In the genomic region with DNA sequence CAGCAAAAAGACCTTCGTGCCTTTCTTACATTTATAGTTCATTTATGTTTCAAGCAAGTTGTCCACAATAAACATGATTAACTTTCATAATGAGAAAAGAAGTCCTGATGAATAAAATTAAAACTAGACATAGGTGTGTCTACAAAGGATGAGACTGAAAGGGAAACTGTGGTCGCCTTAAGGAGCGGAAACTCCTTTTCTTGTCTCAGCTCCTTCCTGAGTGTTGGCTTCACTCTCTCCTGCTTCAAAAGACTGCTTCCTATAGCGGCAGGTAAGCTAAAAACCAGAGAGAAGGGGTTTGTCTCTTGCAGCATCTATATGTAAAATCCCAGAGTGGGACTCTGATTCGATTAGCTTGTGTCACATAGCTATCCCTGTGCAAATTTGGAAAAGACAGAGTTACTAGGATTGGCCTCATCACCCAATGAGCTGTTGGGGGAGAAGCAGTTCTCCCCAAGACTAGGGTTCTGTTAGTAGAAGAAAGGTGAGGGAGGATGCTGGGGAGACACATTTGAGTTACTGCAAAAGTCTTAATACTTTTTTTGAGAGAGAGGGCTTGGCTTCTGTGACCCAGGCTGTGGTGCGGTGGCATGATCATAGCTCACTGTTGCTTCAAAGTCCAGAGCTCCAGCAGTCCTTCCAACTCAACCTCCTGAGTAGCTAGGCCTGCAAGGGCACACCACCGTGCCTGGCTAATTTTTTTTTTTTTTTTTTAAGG, we compare ENCODE assay signal across 21 cellular contexts. TPM values are rescaled to one million over a fixed set of nuclear protein-coding genes. Genes with fewer than 3 reads are reported as not detected.
DNase-seq lines count a peak whose midpoint lies in the region; ATAC-seq and TF ChIP-seq lines count a peak whose summit lies in the region.
"Had no signal": no experiment of that assay in that cellular context is flagged by ENCODE, and none has a peak within 500 bp of the region (broad histone marks: within the 10 kb centered on the region; RNA-seq: fewer than 3 reads in every experiment).

No MANE protein-coding gene starts in this region.

- no peaks in the 10 kb centered on the region for H3K36me3 Mint-ChIP-seq in activated CD8-positive, alpha-beta memory T cell treated with anti-CD3 and anti-CD28 coated beads, Interleukin-2, amount 10 ng/mL, durations not matched to agents 7 days and 5 days
- no peaks in the 10 kb centered on the region for H3K36me3 Mint-ChIP-seq in T-cell
- no peaks in the 10 kb centered on the region for H3K36me3 Mint-ChIP-seq in activated naive CD8-positive, alpha-beta T cell treated with anti-CD3 and anti-CD28 coated beads, Interleukin-2, amount 50 U/mL, for 24 hours (ENCODE audit: low read depth)

- H3K9ac ChIP-seq in BLaER1 treated with 17β-estradiol and CSF1 and Interleukin-3, amounts not matched to agents 10 nM and 100 nM: peak overlapping the region in 2 of 11 experiments; percentile 22 to 46; a peak in 2 of 22 replicates
- H3K9ac ChIP-seq in smooth muscle cell (ENCODE audit: low read depth): no peak overlapping the region

- intact Hi-C loops in body of pancreas (cut with DNase I): no loop called here

- CTCF ChIA-PET in activated CD8-positive, alpha-beta memory T cell treated with anti-CD3 and anti-CD28 coated beads, Interleukin-2, amount 10 ng/mL, durations not matched to agents 7 days and 5 days (lab: Charles Lee): interaction anchor here (0.7 kb wide), 1 partner anchor 239 kb away, joined by 3 read pairs; no protein-coding TSS in a partner anchor
- CTCF ChIA-PET in T-cell (lab: Charles Lee): interaction anchor here in 1 of 2 donors (0.6 kb wide), 1 partner anchor 154 kb away, joined by 3 read pairs; no protein-coding TSS in a partner anchor

- H2AFZ ChIP-seq in smooth muscle cell (ENCODE audit: low read depth): no peak overlapping the region

- no peak overlapping the region for H3K27ac Mint-ChIP-seq in activated CD8-positive, alpha-beta memory T cell treated with anti-CD3 and anti-CD28 coated beads, Interleukin-2, amount 10 ng/mL, durations not matched to agents 7 days and 5 days
- H3K27ac Mint-ChIP-seq in T-cell: peak overlapping the region; percentile 88 to 89
- H3K27ac Mint-ChIP-seq in activated naive CD8-positive, alpha-beta T cell treated with anti-CD3 and anti-CD28 coated beads, Interleukin-2, amount 50 U/mL, for 24 hours: no peak overlapping the region

- no peaks in the 10 kb centered on the region for H3K79me2 ChIP-seq in smooth muscle cell (ENCODE audit: low read depth)

- no peak for TF ChIP-seq POLR2A in body of pancreas (IDR thresholded peaks at IDR 0.05)

- H3K4me1 ChIP-seq in BLaER1 treated with 17β-estradiol and CSF1 and Interleukin-3, amounts not matched to agents 10 nM and 100 nM: peaks cover 31 to 99% (median 64%) of the 10 kb centered on the region in 10 experiments
- peaks cover 14% of the 10 kb centered on the region for H3K4me1 ChIP-seq in body of pancreas
- H3K4me1 ChIP-seq in smooth muscle cell (ENCODE audit: low read depth): peaks cover 10% of the 10 kb centered on the region

- DNase-seq in activated CD8-positive, alpha-beta memory T cell treated with anti-CD3 and anti-CD28 coated beads, Interleukin-2, amount 10 ng/mL, durations not matched to agents 7 days and 5 days: no peak
- DNase-seq in activated CD8-positive, alpha-beta memory T cell treated with anti-CD3 and anti-CD28 coated beads, Interleukin-2, amount 50 U/mL, for 4 hours: no peak
- DNase-seq in T-cell (no peak), body of pancreas (no peak), NCI-H2171 treated with DMSO at 0.1 percent for 48 hours (lab: John Stamatoyannopoulos, UW) (no peak), smooth muscle cell (lab: John Stamatoyannopoulos, UW; ENCODE audit: unreplicated experiment) (no peak)
- DNase-seq in activated naive CD8-positive, alpha-beta T cell treated with anti-CD3 and anti-CD28 coated beads, Interleukin-2, amount 50 U/mL, for 24 hours: no peak
- DNase-seq: dermis blood vessel endothelial cell, glutamatergic neuron, HCEC 1CT, IMR-90, kidney glomerular epithelial cell, NCI-H1105, NCI-H2029, NCI-H345, NCI-H82, occipital lobe, upper lobe of left lung had no signal

- H3K9me3 Mint-ChIP-seq in activated CD8-positive, alpha-beta memory T cell treated with anti-CD3 and anti-CD28 coated beads, Interleukin-2, amount 10 ng/mL, durations not matched to agents 7 days and 5 days (ENCODE audit: low read depth): peaks cover 5% of the 10 kb centered on the region
- no peaks in the 10 kb centered on the region for H3K9me3 Mint-ChIP-seq in T-cell
- no peaks in the 10 kb centered on the region for H3K9me3 Mint-ChIP-seq in activated naive CD8-positive, alpha-beta T cell treated with anti-CD3 and anti-CD28 coated beads, Interleukin-2, amount 50 U/mL, for 24 hours

- peak overlapping the region in 9 of 11 experiments; percentile 39 to 92 (median 63); a peak in 16 of 22 replicates for H3K27ac ChIP-seq in BLaER1 treated with 17β-estradiol and CSF1 and Interleukin-3, amounts not matched to agents 10 nM and 100 nM
- H3K27ac ChIP-seq in body of pancreas (no peak overlapping the region), smooth muscle cell (ENCODE audit: low read depth) (no peak overlapping the region)
- H3K27ac ChIP-seq: cardiac muscle cell, upper lobe of left lung had no signal

- peaks cover 0 to 34% (median 0%) of the 10 kb centered on the region in 11 experiments; a peak in 7 of 22 replicates for H3K36me3 ChIP-seq in BLaER1 treated with 17β-estradiol and CSF1 and Interleukin-3, amounts not matched to agents 10 nM and 100 nM
- H3K36me3 ChIP-seq in body of pancreas (replicated peaks in 1 of 2; ENCODE audit: insufficient read depth in 1 of 2, low read depth in 2 of 2) (peaks cover 9 to 22% of the 10 kb centered on the region in 2 donors), smooth muscle cell (ENCODE audit: low read depth) (no peaks in the 10 kb centered on the region)

- H3K9me3 ChIP-seq in BLaER1 treated with 17β-estradiol and CSF1 and Interleukin-3, amounts not matched to agents 10 nM and 100 nM (replicated peaks in 1 of 11): peaks cover 0 to 15% (median 0%) of the 10 kb centered on the region in 11 experiments; a peak in 2 of 22 replicates
- H3K9me3 ChIP-seq in body of pancreas (no peaks in the 10 kb centered on the region), smooth muscle cell (replicated peaks; ENCODE audit: low read depth) (no peaks in the 10 kb centered on the region)
- H3K9me3 ChIP-seq: upper lobe of left lung had no signal

- POLR2A ChIA-PET in T-cell (lab: Charles Lee): no interaction called here

- no peak overlapping the region for H3K4me3 ChIP-seq in BLaER1 treated with 17β-estradiol and CSF1 and Interleukin-3, amounts not matched to agents 10 nM and 100 nM
- H3K4me3 ChIP-seq in body of pancreas (no peak overlapping the region), smooth muscle cell (no peak overlapping the region)
- H3K4me3 ChIP-seq: cardiac muscle cell, upper lobe of left lung had no signal

- H3K27me3 Mint-ChIP-seq in activated CD8-positive, alpha-beta memory T cell treated with anti-CD3 and anti-CD28 coated beads, Interleukin-2, amount 10 ng/mL, durations not matched to agents 7 days and 5 days: peaks cover 14% of the 10 kb centered on the region
- H3K27me3 Mint-ChIP-seq in T-cell: peaks cover 0 to 5% of the 10 kb centered on the region in 2 donors
- H3K27me3 Mint-ChIP-seq in activated naive CD8-positive, alpha-beta T cell treated with anti-CD3 and anti-CD28 coated beads, Interleukin-2, amount 50 U/mL, for 24 hours: no peaks in the 10 kb centered on the region

- peak overlapping the region; percentile 1 for H3K4me3 Mint-ChIP-seq in activated CD8-positive, alpha-beta memory T cell treated with anti-CD3 and anti-CD28 coated beads, Interleukin-2, amount 10 ng/mL, durations not matched to agents 7 days and 5 days
- peak overlapping the region; percentile 55 to 62 (median 60) for H3K4me3 Mint-ChIP-seq in T-cell
- no peak overlapping the region for H3K4me3 Mint-ChIP-seq in activated naive CD8-positive, alpha-beta T cell treated with anti-CD3 and anti-CD28 coated beads, Interleukin-2, amount 50 U/mL, for 24 hours

- peak overlapping the region in 10 of 11 experiments; percentile 28 to 91 (median 77); a peak in 21 of 22 replicates for H3K4me2 ChIP-seq in BLaER1 treated with 17β-estradiol and CSF1 and Interleukin-3, amounts not matched to agents 10 nM and 100 nM
- H3K4me2 ChIP-seq in smooth muscle cell: no peak overlapping the region

- 82 to 92% methylated on average over 7 of the region's 7 CpGs for WGBS in body of pancreas, 2 donors
- 91% methylated on average over 7 of the region's 7 CpGs for WGBS in smooth muscle cell (ENCODE audit: low lambda C conversion rate)

- H4K20me1 ChIP-seq in BLaER1 treated with 17β-estradiol and CSF1 and Interleukin-3, amounts not matched to agents 10 nM and 100 nM: no peaks in the 10 kb centered on the region
- no peaks in the 10 kb centered on the region for H4K20me1 ChIP-seq in smooth muscle cell (ENCODE audit: low read depth)

- ATAC-seq in activated CD8-positive, alpha-beta memory T cell treated with anti-CD3 and anti-CD28 coated beads, Interleukin-2, amount 10 ng/mL, durations not matched to agents 7 days and 5 days: peak; percentile 49
- peak; percentile 87 to 94 (median 90) for ATAC-seq in T-cell (replicated peaks in 1 of 4)
- ATAC-seq in activated naive CD8-positive, alpha-beta T cell treated with anti-CD3 and anti-CD28 coated beads, Interleukin-2, amount 50 U/mL, for 24 hours: peak; percentile 66
- ATAC-seq in body of pancreas: no peak

- peaks cover 24% of the 10 kb centered on the region for H3K4me1 Mint-ChIP-seq in activated CD8-positive, alpha-beta memory T cell treated with anti-CD3 and anti-CD28 coated beads, Interleukin-2, amount 10 ng/mL, durations not matched to agents 7 days and 5 days
- peaks cover 33 to 45% (median 35%) of the 10 kb centered on the region in 3 donors for H3K4me1 Mint-ChIP-seq in T-cell
- peaks cover 17% of the 10 kb centered on the region for H3K4me1 Mint-ChIP-seq in activated naive CD8-positive, alpha-beta T cell treated with anti-CD3 and anti-CD28 coated beads, Interleukin-2, amount 50 U/mL, for 24 hours

- H3F3A ChIP-seq in smooth muscle cell (ENCODE audit: low read depth): peaks cover 20% of the 10 kb centered on the region

- no peaks in the 10 kb centered on the region for H3K27me3 ChIP-seq in BLaER1 treated with 17β-estradiol and CSF1 and Interleukin-3, amounts not matched to agents 10 nM and 100 nM
- H3K27me3 ChIP-seq in body of pancreas: no peaks in the 10 kb centered on the region
- no peaks in the 10 kb centered on the region for H3K27me3 ChIP-seq in smooth muscle cell (ENCODE audit: low read depth)
- H3K27me3 ChIP-seq: cardiac muscle cell, upper lobe of left lung had no signal

- no peak for TF ChIP-seq CTCF in body of pancreas (IDR thresholded peaks at IDR 0.05)
- no peak for TF ChIP-seq CTCF in smooth muscle cell (IDR thresholded peaks at IDR 0.05; ENCODE audit: borderline replicate concordance, insufficient read depth, poor library complexity, severe bottlenecking)

RNA-seq across cellular contexts. Expression of gene CTSL, which starts 16.8 kb away (rescaled TPM):
- total RNA-seq in activated CD8-positive, alpha-beta memory T cell treated with anti-CD3 and anti-CD28 coated beads, Interleukin-2, amount 10 ng/mL, durations not matched to agents 7 days and 5 days: under 1 TPM in 1 of 2 experiments, not detected in 1; 0.96 TPM
- 100 to 1,000 TPM in 1 of 5 donors, 10 to 100 TPM in 2, 1 to 10 TPM in 1, under 1 TPM in 1; 0.54 to 141 (median 54.5) TPM for total RNA-seq in T-cell
- total RNA-seq in body of pancreas: 10 to 100 TPM; 45.8 to 60.2 TPM
- total RNA-seq in smooth muscle cell: 144 and 222 TPM in 2 replicates
- 174 and 178 TPM in 2 replicates for polyA plus RNA-seq in smooth muscle cell
- total RNA-seq: OCI-LY7 had no signal

Comparison
In these comparisons a context has a peak if more than half of its experiments do, and no peak if none do; other contexts are left out.
1. H3K27ac Mint-ChIP-seq: peak in T-cell (2 of 2); none in activated CD8-positive, alpha-beta memory T cell treated with anti-CD3 and anti-CD28 coated beads, Interleukin-2, amount 10 ng/mL, durations not matched to agents 7 days and 5 days (single experiment) and activated naive CD8-positive, alpha-beta T cell treated with anti-CD3 and anti-CD28 coated beads, Interleukin-2, amount 50 U/mL, for 24 hours (single experiment).
2. H3K27ac ChIP-seq: peak in BLaER1 treated with 17β-estradiol and CSF1 and Interleukin-3, amounts not matched to agents 10 nM and 100 nM (9 of 11); none in body of pancreas (0 of 4) and smooth muscle cell (single experiment).